15 cellular contexts compared by ENCODE assay signal in the genomic region with DNA sequence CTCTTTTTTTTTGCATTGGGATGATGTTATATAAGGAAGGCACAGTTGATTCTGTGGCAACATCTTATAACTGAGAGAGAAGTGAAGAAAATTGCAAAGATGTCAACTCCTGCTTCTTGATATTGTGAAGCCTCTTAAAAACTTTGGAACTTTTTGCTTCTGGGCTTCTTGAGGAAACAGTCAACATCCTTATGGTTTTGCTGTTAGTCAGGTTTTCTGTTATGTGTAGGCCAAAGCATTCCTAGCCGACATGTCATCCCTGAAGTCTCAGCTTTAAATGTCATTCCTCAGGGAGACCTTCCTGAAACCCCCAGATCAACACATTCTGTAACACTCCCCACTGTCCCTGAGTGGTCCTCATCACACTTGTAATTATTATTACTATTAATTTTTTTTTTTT. TPM values are rescaled to one million over a fixed set of nuclear protein-coding genes. Genes with fewer than 3 reads are reported as not detected.
A peak's percentile ranks its signal among the peaks of the same experiment; 100 is the strongest.
DNase-seq lines count a peak whose midpoint lies in the region; ATAC-seq and TF ChIP-seq lines count a peak whose summit lies in the region.
"Had no signal": no experiment of that assay in that cellular context is flagged by ENCODE, and none has a peak within 500 bp of the region (broad histone marks: within the 10 kb centered on the region; RNA-seq: fewer than 3 reads in every experiment).

No MANE protein-coding gene starts in this region.

- peaks cover 46% of the 10 kb centered on the region for H3K4me1 Mint-ChIP-seq in HFFc6 (ENCODE audit: low read depth)
- H3K4me1 Mint-ChIP-seq: activated CD8-positive, alpha-beta memory T cell treated with anti-CD3 and anti-CD28 coated beads, Interleukin-2, amount 10 ng/mL, durations not matched to agents 7 days and 5 days had no signal

- H3K36me3 Mint-ChIP-seq in HFFc6 (ENCODE audit: low read depth) = no peaks in the 10 kb centered on the region
- H3K36me3 Mint-ChIP-seq: activated CD8-positive, alpha-beta memory T cell treated with anti-CD3 and anti-CD28 coated beads, Interleukin-2, amount 10 ng/mL, durations not matched to agents 7 days and 5 days; activated naive CD8-positive, alpha-beta T cell treated with anti-CD3 and anti-CD28 coated beads for 36 hours had no signal

- H3K27me3 Mint-ChIP-seq in HFFc6 (ENCODE audit: insufficient read depth) = peaks cover 3% of the 10 kb centered on the region; the same call in 1 of the 2 replicates
- H3K27me3 Mint-ChIP-seq: activated CD8-positive, alpha-beta memory T cell treated with anti-CD3 and anti-CD28 coated beads, Interleukin-2, amount 10 ng/mL, durations not matched to agents 7 days and 5 days; activated naive CD8-positive, alpha-beta T cell treated with anti-CD3 and anti-CD28 coated beads for 36 hours; CD4-positive, alpha-beta T cell had no signal

- peak overlapping the region; percentile 90 for H3K27ac Mint-ChIP-seq in HFFc6
- H3K27ac Mint-ChIP-seq: activated CD8-positive, alpha-beta memory T cell treated with anti-CD3 and anti-CD28 coated beads, Interleukin-2, amount 10 ng/mL, durations not matched to agents 7 days and 5 days; activated naive CD8-positive, alpha-beta T cell treated with anti-CD3 and anti-CD28 coated beads for 36 hours; CD4-positive, alpha-beta T cell had no signal

- no peaks in the 10 kb centered on the region for H3K27me3 ChIP-seq in brain microvascular endothelial cell (replicated peaks)
- H3K27me3 ChIP-seq: esophagus muscularis mucosa, pancreas had no signal

- DNase-seq in HFFc6 (peak; percentile 72), brain microvascular endothelial cell (peak; percentile 51), renal cortical epithelial cell (ENCODE audit: low read depth) (peak; percentile 56), HuH-7.5 (ENCODE audit: low spot score) (no peak)
- DNase-seq: activated CD8-positive, alpha-beta memory T cell treated with anti-CD3 and anti-CD28 coated beads, Interleukin-2, amount 10 ng/mL, durations not matched to agents 7 days and 5 days; activated naive CD8-positive, alpha-beta T cell treated with anti-CD3 and anti-CD28 coated beads for 36 hours; CD4-positive, alpha-beta T cell; NCI-H1105; NCI-H345; pancreas; substantia nigra had no signal

- no peak overlapping the region for H3K27ac ChIP-seq in brain microvascular endothelial cell
- H3K27ac ChIP-seq: coronary artery had no signal

- H3K4me3 ChIP-seq in brain microvascular endothelial cell (ENCODE audit: low read depth, low read length) = no peak overlapping the region
- H3K4me3 ChIP-seq: coronary artery, esophagus muscularis mucosa, pancreas had no signal

- peak overlapping the region; percentile 36; the same call in 1 of the 2 replicates for H3K4me3 Mint-ChIP-seq in HFFc6
- H3K4me3 Mint-ChIP-seq: activated CD8-positive, alpha-beta memory T cell treated with anti-CD3 and anti-CD28 coated beads, Interleukin-2, amount 10 ng/mL, durations not matched to agents 7 days and 5 days; activated naive CD8-positive, alpha-beta T cell treated with anti-CD3 and anti-CD28 coated beads for 36 hours; CD4-positive, alpha-beta T cell had no signal

- in situ Hi-C loops in brain microvascular endothelial cell (cut with HindIII; ENCODE audit: low pct_ligation_motif_present, low sequenced_read_pairs) = no loop called here

- no peak for ATAC-seq in GM19035 (IDR thresholded peaks at IDR 0.05; ENCODE audit: unreplicated experiment)
- ATAC-seq: activated CD8-positive, alpha-beta memory T cell treated with anti-CD3 and anti-CD28 coated beads, Interleukin-2, amount 10 ng/mL, durations not matched to agents 7 days and 5 days had no signal

- H3K9me3 Mint-ChIP-seq in HFFc6 = no peaks in the 10 kb centered on the region
- H3K9me3 Mint-ChIP-seq: activated naive CD8-positive, alpha-beta T cell treated with anti-CD3 and anti-CD28 coated beads for 36 hours; CD4-positive, alpha-beta T cell had no signal

- H3K36me3 ChIP-seq in brain microvascular endothelial cell (replicated peaks) = no peaks in the 10 kb centered on the region
- H3K36me3 ChIP-seq: esophagus muscularis mucosa, pancreas had no signal

- no peak for TF ChIP-seq CTCF in HFFc6 (IDR thresholded peaks at IDR 0.05)
- no peak for TF ChIP-seq CTCF in brain microvascular endothelial cell (IDR thresholded peaks at IDR 0.05; ENCODE audit: low read depth, low read length, missing control alignments)

RNA-seq across cellular contexts. Expression of a gene that starts 12.6 kb away (rescaled TPM):
- total RNA-seq in HFFc6 (2021; fragmentation: NEBNext Ultra II Directional; extraction: Animal tissue kit (Norgen Biotek cat#: 25700)) = under 1 TPM in 2 of 6 experiments, not detected in 4; 0.43 to 0.59 TPM
- total RNA-seq in renal cortical epithelial cell = not detected in 2 replicates
- total RNA-seq: activated naive CD8-positive, alpha-beta T cell treated with anti-CD3 and anti-CD28 coated beads for 36 hours; CD4-positive, alpha-beta T cell; esophagus muscularis mucosa; mesenteric fat pad; pancreas had no signal

RNA-seq across cellular contexts. Expression of a gene that starts 20.3 kb away (rescaled TPM):
- total RNA-seq in HFFc6 (2021; fragmentation: NEBNext Ultra II Directional; extraction: Animal tissue kit (Norgen Biotek cat#: 25700)) = 10 to 100 TPM; 30.8 to 52.0 (median 46.5) TPM
- 0.35 and 0.60 TPM in 2 replicates for total RNA-seq in renal cortical epithelial cell

RNA-seq across cellular contexts. Expression of a gene that starts 21.0 kb away (rescaled TPM):
- total RNA-seq in HFFc6 (2021; fragmentation: NEBNext Ultra II Directional; extraction: Animal tissue kit (Norgen Biotek cat#: 25700)) = 10 to 100 TPM; 33.7 to 61.2 (median 38.2) TPM
- total RNA-seq in renal cortical epithelial cell = 1.4 and 7.4 TPM in 2 replicates

RNA-seq across cellular contexts. Expression of a gene that starts 41.0 kb away (rescaled TPM):
- 10 to 100 TPM; 17.1 to 21.5 (median 19.4) TPM for total RNA-seq in HFFc6 (2021; fragmentation: NEBNext Ultra II Directional; extraction: Animal tissue kit (Norgen Biotek cat#: 25700))
- 16.0 and 20.5 TPM in 2 replicates for total RNA-seq in renal cortical epithelial cell

RNA-seq across cellular contexts. Expression of a gene that starts 51.2 kb away (rescaled TPM):
- total RNA-seq in HFFc6 (2021; fragmentation: NEBNext Ultra II Directional; extraction: Animal tissue kit (Norgen Biotek cat#: 25700)) = 100 to 1,000 TPM; 155 to 170 (median 164) TPM
- total RNA-seq in renal cortical epithelial cell = 250 and 364 TPM in 2 replicates

Comparison
In these comparisons a context has a peak if more than half of its experiments do, and no peak if none do; other contexts are left out.
1. RNA of a gene that starts 20.3 kb away (total RNA-seq): 30.8 to 52.0 TPM in HFFc6; 0.35 to 0.60 TPM in renal cortical epithelial cell; every median in the first group is over 10 times any median in the second.